In the genomic region with DNA sequence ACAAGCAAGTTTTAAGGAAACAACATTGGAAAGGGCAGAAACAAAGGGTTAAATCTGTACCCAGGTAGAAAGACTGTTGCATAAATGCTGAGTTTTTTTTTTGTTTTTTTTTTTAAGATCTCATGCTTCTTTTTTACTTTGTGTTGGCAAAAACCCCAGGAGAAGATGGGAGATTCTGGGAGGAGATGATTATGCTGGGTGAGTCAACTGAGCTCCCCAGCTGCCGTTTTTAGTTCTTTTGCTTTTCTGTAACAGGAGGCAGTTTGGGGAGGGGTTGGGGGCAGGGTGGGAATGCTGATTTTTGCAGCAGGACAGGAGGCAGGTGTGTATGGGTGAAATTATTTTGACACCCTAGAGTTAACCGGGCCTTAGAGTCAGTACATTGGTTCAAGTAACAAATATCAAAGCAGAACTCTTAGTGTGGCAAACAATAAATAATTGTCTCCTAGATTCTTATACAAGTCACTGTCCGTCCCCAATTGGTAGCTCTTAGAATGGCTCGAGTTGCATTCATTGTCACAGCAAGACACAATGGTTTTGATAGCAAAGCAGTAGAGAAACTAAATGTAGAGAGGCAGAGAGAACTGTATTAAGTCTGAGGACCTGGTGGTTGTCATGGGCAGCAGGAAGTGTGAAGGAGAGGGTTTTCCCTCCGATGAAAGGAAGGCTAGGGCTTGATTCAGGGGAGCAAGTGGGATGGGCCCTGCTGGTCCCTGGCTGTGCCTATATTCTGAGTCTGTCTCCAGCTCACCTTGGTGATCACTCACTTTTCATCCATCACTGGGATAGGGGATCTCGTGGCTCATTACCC, we compare ENCODE assay signal across 12 cellular contexts. TPM values are rescaled to one million over a fixed set of nuclear protein-coding genes. Genes with fewer than 3 reads are reported as not detected.
DNase-seq lines count a peak whose midpoint lies in the region; ATAC-seq, FAIRE-seq and TF ChIP-seq lines count a peak whose summit lies in the region.
"Had no signal": no experiment of that assay in that cellular context is flagged by ENCODE, and none has a peak within 500 bp of the region (broad histone marks: within the 10 kb centered on the region; RNA-seq: fewer than 3 reads in every experiment).

No MANE protein-coding gene starts in this region.

- H3K4me3 ChIP-seq in astrocyte (ENCODE audit: insufficient read depth, low read depth, low read length) (no peak overlapping the region), uterus (no peak overlapping the region)

- H3K27me3 Mint-ChIP-seq in stimulated activated naive CD8-positive, alpha-beta T cell treated with anti-CD3 and anti-CD28 coated beads, Interleukin-15, Interleukin-2, amounts not matched to agents 100 ng/mL and 50 ng/mL, for 24 hours: no peaks in the 10 kb centered on the region
- H3K27me3 Mint-ChIP-seq in astrocyte (ENCODE audit: low read depth, unreplicated experiment): no peaks in the 10 kb centered on the region

- H3K27ac Mint-ChIP-seq in stimulated activated naive CD8-positive, alpha-beta T cell treated with anti-CD3 and anti-CD28 coated beads, Interleukin-15, Interleukin-2, amounts not matched to agents 100 ng/mL and 50 ng/mL, for 24 hours: peak overlapping the region; percentile 61
- H3K27ac Mint-ChIP-seq in astrocyte (ENCODE audit: unreplicated experiment): no peak overlapping the region

- H3K27ac ChIP-seq in astrocyte (ENCODE audit: low read depth, low read length) (no peak overlapping the region), uterus (peak overlapping the region; percentile 22 to 57)
- H3K27ac ChIP-seq: parathyroid adenoma had no signal

- H3K9me3 ChIP-seq in astrocyte (ENCODE audit: insufficient read depth, low read depth, low read length) (no peaks in the 10 kb centered on the region), uterus (no peaks in the 10 kb centered on the region)

- H3K27me3 ChIP-seq in astrocyte (ENCODE audit: insufficient read depth, low read length) (no peaks in the 10 kb centered on the region), uterus (no peaks in the 10 kb centered on the region)

- TF ChIP-seq CTCF in astrocyte (IDR thresholded peaks at IDR 0.05; ENCODE audit: insufficient read depth, low read depth, low read length) (no peak), uterus (IDR thresholded peaks at IDR 0.05) (no peak)

- H2AFZ ChIP-seq in astrocyte (ENCODE audit: low read depth, low read length): no peak overlapping the region
- H2AFZ ChIP-seq: parathyroid adenoma had no signal

- no peak for TF ChIP-seq POLR2A in uterus (IDR thresholded peaks at IDR 0.05)

- H3K4me2 ChIP-seq in astrocyte (ENCODE audit: low read length): peak overlapping the region; percentile 53

- H3K9me3 Mint-ChIP-seq in stimulated activated naive CD8-positive, alpha-beta T cell treated with anti-CD3 and anti-CD28 coated beads, Interleukin-15, Interleukin-2, amounts not matched to agents 100 ng/mL and 50 ng/mL, for 24 hours: no peaks in the 10 kb centered on the region
- no peaks in the 10 kb centered on the region for H3K9me3 Mint-ChIP-seq in astrocyte (ENCODE audit: unreplicated experiment)

- H3K4me1 ChIP-seq in astrocyte (ENCODE audit: insufficient read depth, low read length): peaks cover 16% of the 10 kb centered on the region
- peaks cover 0 to 5% of the 10 kb centered on the region in 2 donors for H3K4me1 ChIP-seq in uterus

- FAIRE-seq in astrocyte (lab: Jason Lieb, UNC): no peak

- intact Hi-C loops in uterus (cut with DNase I; ENCODE audit: low total_unique reads): no loop called here

- H3K4me3 Mint-ChIP-seq in stimulated activated naive CD8-positive, alpha-beta T cell treated with anti-CD3 and anti-CD28 coated beads, Interleukin-15, Interleukin-2, amounts not matched to agents 100 ng/mL and 50 ng/mL, for 24 hours: no peak overlapping the region
- no peak overlapping the region for H3K4me3 Mint-ChIP-seq in astrocyte (ENCODE audit: unreplicated experiment)

- H3K4me1 Mint-ChIP-seq in stimulated activated naive CD8-positive, alpha-beta T cell treated with anti-CD3 and anti-CD28 coated beads, Interleukin-15, Interleukin-2, amounts not matched to agents 100 ng/mL and 50 ng/mL, for 24 hours (ENCODE audit: low read depth): peaks cover 85% of the 10 kb centered on the region
- peaks cover 31% of the 10 kb centered on the region for H3K4me1 Mint-ChIP-seq in astrocyte (ENCODE audit: low read depth, unreplicated experiment)

- no peak for ATAC-seq in stimulated activated naive CD8-positive, alpha-beta T cell treated with anti-CD3 and anti-CD28 coated beads, Interleukin-15, Interleukin-2, amounts not matched to agents 100 U/mL and 50 U/mL, for 24 hours
- no peak for ATAC-seq in HG02642 (IDR thresholded peaks at IDR 0.05; ENCODE audit: poor library complexity, unreplicated experiment)
- no peak for ATAC-seq in GM19324 (IDR thresholded peaks at IDR 0.05; ENCODE audit: low FRiP score, unreplicated experiment)

- peak overlapping the region; percentile 21 for H3K9ac ChIP-seq in astrocyte (ENCODE audit: low read length)
- H3K9ac ChIP-seq: parathyroid adenoma had no signal

- H4K20me1 ChIP-seq in astrocyte (ENCODE audit: insufficient read depth, low read length): peaks cover 96% of the 10 kb centered on the region

- peaks cover 86% of the 10 kb centered on the region for H3K79me2 ChIP-seq in astrocyte (ENCODE audit: insufficient read depth, low read length)

- no peaks in the 10 kb centered on the region for H3K36me3 ChIP-seq in astrocyte (ENCODE audit: insufficient read depth, low read length)
- no peaks in the 10 kb centered on the region for H3K36me3 ChIP-seq in uterus

- no peak for DNase-seq in stimulated activated naive CD8-positive, alpha-beta T cell treated with anti-CD3 and anti-CD28 coated beads, Interleukin-15, Interleukin-2, amounts not matched to agents 100 U/mL and 50 U/mL, for 24 hours
- DNase-seq in astrocyte (ENCODE audit: low read depth): peak; percentile 63
- DNase-seq in iris pigment epithelial cell (ENCODE audit: low read depth): peak; percentile 60
- no peak for DNase-seq in uterus
- DNase-seq in NCI-H2081 treated with DMSO at 0.1 percent for 48 hours (lab: John Stamatoyannopoulos, UW): no peak
- DNase-seq: activated CD4-positive, alpha-beta T cell treated with anti-CD3 and anti-CD28 coated beads for 1 hour; DMS53; NCI-H69 had no signal

- peaks cover 21% of the 10 kb centered on the region for H3K36me3 Mint-ChIP-seq in stimulated activated naive CD8-positive, alpha-beta T cell treated with anti-CD3 and anti-CD28 coated beads, Interleukin-15, Interleukin-2, amounts not matched to agents 100 ng/mL and 50 ng/mL, for 24 hours (ENCODE audit: low read depth)
- peaks cover 4% of the 10 kb centered on the region for H3K36me3 Mint-ChIP-seq in astrocyte (ENCODE audit: low read depth, unreplicated experiment)

RNA-seq across cellular contexts. Expression of a gene that starts 36.7 kb away (rescaled TPM):
- total RNA-seq in astrocyte: 18.8 and 20.3 TPM in 2 replicates
- 10 to 100 TPM in 1 of 4 donors, 1 to 10 TPM in 1, not detected in 2; 5.8 to 11.8 TPM for total RNA-seq in uterus

RNA-seq across cellular contexts. Expression of a gene that starts 41.3 kb away (rescaled TPM):
- total RNA-seq in astrocyte (37.2 and 38.1 TPM in 2 replicates), uterus (10 to 100 TPM in 3 of 4 donors, 1 to 10 TPM in 1; 6.9 to 36.5 (median 17.7) TPM)

RNA-seq across cellular contexts. Expression of a gene that starts 58.6 kb away (rescaled TPM):
- 21.2 and 23.2 TPM in 2 replicates for total RNA-seq in astrocyte
- total RNA-seq in uterus: 10 to 100 TPM in 2 of 4 donors, 1 to 10 TPM in 2; 2.1 to 17.8 (median 9.2) TPM

Comparison
In these comparisons a context has a peak if more than half of its experiments do, and no peak if none do; other contexts are left out.
1. DNase-seq: peak in astrocyte (single experiment) and iris pigment epithelial cell (single experiment); none in stimulated activated naive CD8-positive, alpha-beta T cell treated with anti-CD3 and anti-CD28 coated beads, Interleukin-15, Interleukin-2, amounts not matched to agents 100 U/mL and 50 U/mL, for 24 hours (single experiment), uterus (0 of 2) and NCI-H2081 treated with DMSO at 0.1 percent for 48 hours (single experiment).